Comparison of ENCODE assay signal across 14 cellular contexts in the genomic region with DNA sequence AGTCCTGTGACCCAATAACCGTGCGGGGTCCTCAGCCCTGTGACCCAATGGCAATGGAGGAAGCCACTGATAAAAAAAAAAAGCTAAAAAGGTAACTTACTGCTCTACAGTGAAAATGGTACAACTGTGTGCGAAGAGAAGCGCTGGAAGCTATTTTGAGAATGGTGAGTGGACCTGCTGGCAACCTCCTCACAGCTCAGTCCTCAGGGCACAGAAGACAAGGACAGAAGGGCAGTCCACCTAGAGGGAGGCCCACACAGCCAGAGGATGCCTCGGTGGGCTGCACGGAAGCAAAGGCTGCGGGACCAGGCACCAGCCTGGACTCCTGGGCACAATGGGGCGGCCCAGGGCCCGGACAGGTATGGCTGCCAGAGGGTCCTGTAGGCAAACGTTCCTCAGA. TPM values are rescaled to one million over a fixed set of nuclear protein-coding genes. Genes with fewer than 3 reads are reported as not detected.
DNase-seq lines count a peak whose midpoint lies in the region; ATAC-seq and TF ChIP-seq lines count a peak whose summit lies in the region.
"Had no signal": no experiment of that assay in that cellular context is flagged by ENCODE, and none has a peak within 500 bp of the region (broad histone marks: within the 10 kb centered on the region; RNA-seq: fewer than 3 reads in every experiment).

No MANE protein-coding gene starts in this region.

- H3K27ac Mint-ChIP-seq in activated naive CD4-positive, alpha-beta T cell treated with anti-CD3 and anti-CD28 coated beads, Interleukin-2, amount 50 U/mL, for 72 hours, result peak overlapping the region; percentile 65 to 76
- H3K27ac Mint-ChIP-seq in activated T-helper 17 cell treated with anti-CD3 and anti-CD28 coated beads, Interleukin-2, amount 50 U/mL, for 72 hours, result peak overlapping the region; percentile 81
- H3K27ac Mint-ChIP-seq: GM23338 had no signal

- H3K27me3 Mint-ChIP-seq in activated T-helper 17 cell treated with anti-CD3 and anti-CD28 coated beads, Interleukin-2, amount 50 U/mL, for 72 hours, result no peaks in the 10 kb centered on the region

- intact Hi-C loops in heart right ventricle (cut with DNase I) (no loop called here), sciatic nerve (cut with DNase I) (no loop called here)

- ATAC-seq in activated naive CD4-positive, alpha-beta T cell treated with anti-CD3 and anti-CD28 coated beads, Interleukin-2, amount 50 U/mL, for 72 hours, result no peak
- ATAC-seq in activated T-helper 17 cell treated with anti-CD3 and anti-CD28 coated beads, Interleukin-2, amount 50 U/mL, for 72 hours (replicated peaks), result no peak
- ATAC-seq in heart right ventricle, result peak in 7 of 8 donors; percentile 14 to 76 (median 64)
- ATAC-seq in GM18511 (IDR thresholded peaks at IDR 0.05; ENCODE audit: unreplicated experiment), result no peak
- ATAC-seq in sciatic nerve, result no peak
- ATAC-seq: GM23338 had no signal

- no peak for TF ChIP-seq CTCF in heart right ventricle (IDR thresholded peaks at IDR 0.05)

- 74 to 77% methylated on average over 10 of the region's 10 CpGs for WGBS in heart right ventricle, 2 donors

- peaks cover 0 to 82% (median 34%) of the 10 kb centered on the region in 9 donors for H3K36me3 ChIP-seq in heart right ventricle
- peaks cover 40 to 50% (median 43%) of the 10 kb centered on the region in 3 donors for H3K36me3 ChIP-seq in skeletal muscle tissue (ENCODE audit: control insufficient read depth in 3 of 3, insufficient read depth in 3 of 3, low read length in 3 of 3)

- H3K36me3 Mint-ChIP-seq in activated naive CD4-positive, alpha-beta T cell treated with anti-CD3 and anti-CD28 coated beads, Interleukin-2, amount 50 U/mL, for 72 hours, result peaks cover 0 to 23% of the 10 kb centered on the region in 2 donors
- peaks cover 99% of the 10 kb centered on the region for H3K36me3 Mint-ChIP-seq in activated T-helper 17 cell treated with anti-CD3 and anti-CD28 coated beads, Interleukin-2, amount 50 U/mL, for 72 hours (ENCODE audit: low read depth)

- H3K27ac ChIP-seq in heart right ventricle, result peak overlapping the region in 6 of 10 donors; percentile 5 to 84 (median 32)
- peak overlapping the region; percentile 52 for H3K27ac ChIP-seq in skeletal muscle tissue (ENCODE audit: low read depth, low read length)

- H3K9me3 Mint-ChIP-seq in activated naive CD4-positive, alpha-beta T cell treated with anti-CD3 and anti-CD28 coated beads, Interleukin-2, amount 50 U/mL, for 72 hours, result no peaks in the 10 kb centered on the region
- no peaks in the 10 kb centered on the region for H3K9me3 Mint-ChIP-seq in activated T-helper 17 cell treated with anti-CD3 and anti-CD28 coated beads, Interleukin-2, amount 50 U/mL, for 72 hours
- H3K9me3 Mint-ChIP-seq: GM23338 had no signal

- H3K4me3 Mint-ChIP-seq in activated T-helper 17 cell treated with anti-CD3 and anti-CD28 coated beads, Interleukin-2, amount 50 U/mL, for 72 hours, result no peak overlapping the region
- H3K4me3 Mint-ChIP-seq: GM23338 had no signal

- DNase-seq in activated naive CD4-positive, alpha-beta T cell treated with anti-CD3 and anti-CD28 coated beads, Interleukin-2, amount 50 U/mL, for 72 hours (ENCODE audit: low spot score in 2 of 2), result no peak
- no peak for DNase-seq in activated naive CD4-positive, alpha-beta T cell treated with anti-CD3 and anti-CD28 coated beads, Interleukin-2, amount 50 U/mL, for 16 hours
- DNase-seq in heart right ventricle (no peak), DMS153 (lab: John Stamatoyannopoulos, UW) (no peak), sciatic nerve (ENCODE audit: low spot score) (no peak)
- DNase-seq: AML-193, DMS79 treated with DMSO at 0.1 percent for 48 hours, NCI-H1436, NCI-H2029 treated with DMSO at 0.1 percent for 48 hours, NCI-H524 had no signal

- H3K4me1 ChIP-seq in heart right ventricle (peaks cover 28 to 62% (median 56%) of the 10 kb centered on the region in 9 donors), skeletal muscle tissue (ENCODE audit: control insufficient read depth in 3 of 3, insufficient read depth in 3 of 3, low read length in 3 of 3) (peaks cover 53 to 60% (median 56%) of the 10 kb centered on the region in 3 donors)

- H3K9me3 ChIP-seq in heart right ventricle (no peaks in the 10 kb centered on the region), skeletal muscle tissue (ENCODE audit: control insufficient read depth in 3 of 3, low read length in 3 of 3) (no peaks in the 10 kb centered on the region)

- H3K9ac ChIP-seq in skeletal muscle tissue (ENCODE audit: low read depth in 1 of 3, low read length in 3 of 3), result peak overlapping the region in 1 of 3 donors; percentile 45

- no peak overlapping the region for H3K4me3 ChIP-seq in heart right ventricle
- peak overlapping the region in 1 of 3 donors; percentile 13 for H3K4me3 ChIP-seq in skeletal muscle tissue (ENCODE audit: low read length in 3 of 3)
- H3K4me3 ChIP-seq: GM23338 had no signal

- peaks cover 23% of the 10 kb centered on the region for H3K4me1 Mint-ChIP-seq in activated T-helper 17 cell treated with anti-CD3 and anti-CD28 coated beads, Interleukin-2, amount 50 U/mL, for 72 hours

- H3K27me3 ChIP-seq in heart right ventricle (no peaks in the 10 kb centered on the region), skeletal muscle tissue (ENCODE audit: control insufficient read depth in 3 of 3, insufficient read depth in 3 of 3, low read length in 3 of 3) (no peaks in the 10 kb centered on the region)

RNA-seq across cellular contexts. Expression of gene BRD1, which starts 35.6 kb away (rescaled TPM):
- total RNA-seq in activated naive CD4-positive, alpha-beta T cell treated with anti-CD3 and anti-CD28 coated beads, Interleukin-2, amount 50 U/mL, for 72 hours, result 10 to 100 TPM; 27.7 to 39.0 TPM
- total RNA-seq in activated T-helper 17 cell treated with anti-CD3 and anti-CD28 coated beads, Interleukin-2, amount 50 U/mL, for 72 hours, result 10 to 100 TPM; 43.4 to 43.8 TPM
- total RNA-seq in heart right ventricle, result 10 to 100 TPM; 14.6 to 23.2 (median 16.9) TPM
- 10 to 100 TPM in 1 of 2 donors, 1 to 10 TPM in 1; 8.2 to 22.9 TPM for polyA plus RNA-seq in heart right ventricle
- 27.1 TPM for total RNA-seq in skeletal muscle tissue
- 37.7 TPM for total RNA-seq in sciatic nerve

Comparison
In these comparisons a context has a peak if more than half of its experiments do, and no peak if none do; other contexts are left out.
1. ATAC-seq: peak in heart right ventricle (7 of 8); none in activated naive CD4-positive, alpha-beta T cell treated with anti-CD3 and anti-CD28 coated beads, Interleukin-2, amount 50 U/mL, for 72 hours (0 of 2), activated T-helper 17 cell treated with anti-CD3 and anti-CD28 coated beads, Interleukin-2, amount 50 U/mL, for 72 hours (single experiment), GM18511 (single experiment) and sciatic nerve (single experiment).